23 cellular contexts compared by ENCODE assay signal in the genomic region with DNA sequence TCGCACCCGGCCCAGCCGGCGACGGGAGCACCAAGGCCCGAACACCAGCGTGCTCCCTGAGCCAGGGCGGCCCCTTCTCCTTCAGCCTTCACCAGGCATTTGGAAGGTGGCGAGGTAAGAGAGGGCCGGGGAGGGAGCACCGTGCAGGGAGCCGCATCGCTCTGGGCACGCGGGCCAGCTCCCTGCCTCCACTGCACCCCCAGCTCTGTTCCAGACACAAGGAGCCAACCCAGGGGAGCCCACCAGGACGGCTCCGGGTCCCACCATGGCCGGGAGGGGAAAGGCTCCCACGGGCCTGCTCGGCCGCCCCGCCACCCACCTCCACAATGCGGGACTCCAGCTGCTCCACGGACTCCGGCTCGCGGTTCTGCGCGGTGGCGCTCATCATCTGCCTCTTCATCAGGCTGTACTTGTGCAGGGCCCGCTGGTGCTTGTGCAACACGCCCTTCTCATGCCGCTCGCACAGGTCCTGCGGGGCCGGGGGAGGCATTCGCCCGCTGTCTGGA.
"Had no signal": no experiment of that assay in that cellular context is flagged by ENCODE, and none has a peak within 500 bp of the region (broad histone marks: within the 10 kb centered on the region; RNA-seq: fewer than 3 reads in every experiment).

No MANE protein-coding gene starts in this region.

- H3K27me3 ChIP-seq: foreskin keratinocyte, ovary, right atrium auricular region, testis, tibial nerve, upper lobe of right lung, vagina had no signal

- H3K36me3 ChIP-seq: ovary had no signal

- H3K4me3 ChIP-seq: left ventricle myocardium inferior, lower lobe of right lung, ovary, right atrium auricular region, tibial nerve, upper lobe of right lung, vagina had no signal

- ATAC-seq: foreskin keratinocyte, left cardiac atrium, lower lobe of right lung, natural killer cell, upper lobe of right lung had no signal

- H3K4me3 Mint-ChIP-seq: endodermal cell; memory B cell; mesothelial cell of epicardium; natural killer cell; neural crest cell; stimulated activated naive CD8-positive, alpha-beta T cell treated with anti-CD3 and anti-CD28 coated beads, Interleukin-15, Interleukin-2, amounts not matched to agents 100 ng/mL and 50 ng/mL, for 24 hours had no signal

- H3K36me3 Mint-ChIP-seq: natural killer cell had no signal

- H3K27ac Mint-ChIP-seq: memory B cell; mesothelial cell of epicardium; natural killer cell; stimulated activated naive CD8-positive, alpha-beta T cell treated with anti-CD3 and anti-CD28 coated beads, Interleukin-15, Interleukin-2, amounts not matched to agents 100 ng/mL and 50 ng/mL, for 24 hours had no signal

- H3K4me1 ChIP-seq: foreskin keratinocyte, left ventricle myocardium inferior, lower lobe of right lung, right atrium auricular region, testis, tibial nerve, upper lobe of right lung, vagina had no signal

- DNase-seq: effector CD4-positive, alpha-beta T cell; erythroblast; foreskin keratinocyte; kidney; left cardiac atrium; left ventricle myocardium inferior; lower lobe of right lung; natural killer cell; nucleus accumbens; ovary; small intestine; stimulated activated CD4-positive, alpha-beta T cell treated with anti-CD3 and anti-CD28 coated beads, Interleukin-2, amount 100 ng/mL, for 48 hours; upper lobe of right lung had no signal

- FAIRE-seq: endothelial cell of umbilical vein, kidney, small intestine had no signal

- H3K9me3 ChIP-seq: left ventricle myocardium inferior, lower lobe of right lung, ovary, right atrium auricular region, testis, tibial nerve, upper lobe of right lung, vagina had no signal

- H3K27me3 Mint-ChIP-seq: memory B cell; stimulated activated naive CD8-positive, alpha-beta T cell treated with anti-CD3 and anti-CD28 coated beads, Interleukin-15, Interleukin-2, amounts not matched to agents 100 ng/mL and 50 ng/mL, for 24 hours had no signal

- H3K9me3 Mint-ChIP-seq: endodermal cell; memory B cell; mesothelial cell of epicardium; natural killer cell; neural crest cell; stimulated activated naive CD8-positive, alpha-beta T cell treated with anti-CD3 and anti-CD28 coated beads, Interleukin-15, Interleukin-2, amounts not matched to agents 100 ng/mL and 50 ng/mL, for 24 hours had no signal

- H3K4me1 Mint-ChIP-seq: endodermal cell, neural crest cell had no signal

- H3K27ac ChIP-seq: foreskin keratinocyte, left ventricle myocardium inferior, lower lobe of right lung, ovary, right atrium auricular region, testis, tibial nerve, upper lobe of right lung, vagina had no signal
